10 cellular contexts compared by ENCODE assay signal in genomic region chr17:69575346-69575761, GRCh38.
DNase-seq lines count a peak whose midpoint lies in the region; ATAC-seq and TF ChIP-seq lines count a peak whose summit lies in the region.
"Had no signal": no experiment of that assay in that cellular context is flagged by ENCODE, and none has a peak within 500 bp of the region (broad histone marks: within the 10 kb centered on the region; RNA-seq: fewer than 3 reads in every experiment).

No MANE protein-coding gene starts in this region.

- DNase-seq in DMS53 (lab: John Stamatoyannopoulos, UW) (peak; percentile 73), NCI-H128 (lab: John Stamatoyannopoulos, UW; ENCODE audit: unreplicated experiment) (peak; percentile 10), coronary artery (ENCODE audit: low spot score) (no peak), non-pigmented ciliary epithelial cell (ENCODE audit: low read depth) (peak; percentile 89), GOT3 (lab: John Stamatoyannopoulos, UW) (no peak), globus pallidus (ENCODE audit: low spot score) (no peak)
- DNase-seq: SHP77 treated with DMSO at 0.1 percent for 48 hours; stimulated activated CD4-positive, alpha-beta T cell treated with anti-CD3 and anti-CD28 coated beads, Interleukin-1b, Interleukin-23, amount 100 ng/mL, for 48 hours had no signal

- peak overlapping the region; percentile 16 to 71 for H3K27ac ChIP-seq in coronary artery

- ATAC-seq in HG02870 (IDR thresholded peaks at IDR 0.05; ENCODE audit: unreplicated experiment) (no peak), GM19324 (IDR thresholded peaks at IDR 0.05; ENCODE audit: low FRiP score, unreplicated experiment) (no peak)

- H3K4me3 ChIP-seq in coronary artery = no peak overlapping the region

- TF ChIP-seq CTCF in coronary artery (IDR thresholded peaks at IDR 0.05) = no peak

Comparison
In these comparisons a context has a peak if more than half of its experiments do, and no peak if none do; other contexts are left out.
1. DNase-seq: peak in DMS53 (single experiment), NCI-H128 (single experiment) and non-pigmented ciliary epithelial cell (single experiment); none in coronary artery (single experiment), GOT3 (single experiment) and globus pallidus (single experiment).